Comparison of ENCODE assay signal across 9 cellular contexts in the genomic region with DNA sequence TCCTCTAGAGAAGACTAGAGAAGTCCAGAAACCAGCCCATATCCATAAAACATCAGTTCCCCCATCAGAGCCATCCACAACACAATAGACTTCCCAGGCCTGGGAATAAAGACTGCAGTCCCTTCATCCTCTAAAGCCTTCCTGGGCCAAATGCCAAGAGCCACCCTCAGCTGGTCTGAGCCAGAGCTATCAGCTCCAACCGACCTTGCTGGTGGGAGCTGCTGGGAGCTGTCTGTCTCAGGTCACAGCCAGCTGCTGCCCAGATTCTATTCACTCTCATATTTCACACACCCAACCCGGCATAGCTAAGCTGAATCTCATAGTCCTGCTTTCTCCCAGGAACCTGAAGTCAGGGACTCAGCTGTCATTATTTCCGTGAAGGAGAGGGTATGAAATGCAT. TPM values are rescaled to one million over a fixed set of nuclear protein-coding genes. Genes with fewer than 3 reads are reported as not detected.
A peak's percentile ranks its signal among the peaks of the same experiment; 100 is the strongest.
DNase-seq lines count a peak whose midpoint lies in the region; ATAC-seq and TF ChIP-seq lines count a peak whose summit lies in the region.
"Had no signal": no experiment of that assay in that cellular context is flagged by ENCODE, and none has a peak within 500 bp of the region (broad histone marks: within the 10 kb centered on the region; RNA-seq: fewer than 3 reads in every experiment).

No MANE protein-coding gene starts in this region.

- H3K27ac ChIP-seq in Peyer's patch = no peak overlapping the region
- H3K27ac ChIP-seq: dorsolateral prefrontal cortex had no signal

- H3K27me3 ChIP-seq in Peyer's patch = no peaks in the 10 kb centered on the region
- H3K27me3 ChIP-seq: dorsolateral prefrontal cortex had no signal

- ATAC-seq in activated T-cell treated with anti-CD3 and anti-CD28 coated beads, Interleukin-2, amount 50 U/mL, for 4 hours = no peak

- no peak for TF ChIP-seq CTCF in Peyer's patch (IDR thresholded peaks at IDR 0.05)

- DNase-seq in HEK293T (ENCODE audit: extremely low spot score) (peak; percentile 10), NCI-H774 (lab: John Stamatoyannopoulos, UW) (peak; percentile 53), fibroblast of the conjunctiva (ENCODE audit: low read depth) (peak; percentile 5), renal cortical epithelial cell (ENCODE audit: low read depth) (peak; percentile 74), retina (no peak), Peyer's patch (no peak)
- no peak for DNase-seq in activated T-cell treated with anti-CD3 and anti-CD28 coated beads, Interleukin-2, amount 50 U/mL, for 4 hours
- no peak for DNase-seq in stimulated activated CD4-positive, alpha-beta T cell treated with anti-CD3 and anti-CD28 coated beads, Interleukin-1b, Interleukin-23, amount 100 ng/mL, for 48 hours

- H3K27me3 Mint-ChIP-seq in activated T-cell treated with anti-CD3 and anti-CD28 coated beads, Interleukin-2, amount 50 U/mL, for 4 hours (ENCODE audit: low read depth) = no peaks in the 10 kb centered on the region

- CTCF ChIA-PET in HEK293T (lab: Yijun Ruan, JAX) = no interaction called here

- H3K9me3 Mint-ChIP-seq in activated T-cell treated with anti-CD3 and anti-CD28 coated beads, Interleukin-2, amount 50 U/mL, for 4 hours = no peaks in the 10 kb centered on the region

- H3K9me3 ChIP-seq in Peyer's patch = no peaks in the 10 kb centered on the region

- no peak overlapping the region for H3K4me3 Mint-ChIP-seq in activated T-cell treated with anti-CD3 and anti-CD28 coated beads, Interleukin-2, amount 50 U/mL, for 4 hours

- H3K4me3 ChIP-seq in Peyer's patch = no peak overlapping the region
- H3K4me3 ChIP-seq: dorsolateral prefrontal cortex had no signal

- peaks cover 0 to 7% (median 0%) of the 10 kb centered on the region in 4 donors for H3K4me1 ChIP-seq in Peyer's patch

- no peak for TF ChIP-seq POLR2A in Peyer's patch (IDR thresholded peaks at IDR 0.05)

- no peaks in the 10 kb centered on the region for H3K36me3 ChIP-seq in Peyer's patch

- POLR2A ChIA-PET in HEK293T (lab: Yijun Ruan, JAX) = interaction anchor here (1.3 kb wide), 1 partner anchor 12 kb away, joined by 4 read pairs; no protein-coding TSS in a partner anchor

- H3K36me3 Mint-ChIP-seq in activated T-cell treated with anti-CD3 and anti-CD28 coated beads, Interleukin-2, amount 50 U/mL, for 4 hours (ENCODE audit: insufficient read depth) = no peaks in the 10 kb centered on the region

- no peaks in the 10 kb centered on the region for H3K4me1 Mint-ChIP-seq in activated T-cell treated with anti-CD3 and anti-CD28 coated beads, Interleukin-2, amount 50 U/mL, for 4 hours (ENCODE audit: low read depth)

TF ChIP-seq in HEK293T, 16 proteins besides CTCF, POLR2A, EP300 and RAD21:
- TF ChIP-seq L3MBTL2 (conservative IDR thresholded peaks at IDR 0.05) (no peak), PKNOX1 (IDR thresholded peaks at IDR 0.05) (peak; percentile 11; the same call in 1 of the 2 replicates)

RNA-seq across cellular contexts. Expression of gene TFCP2, which starts 10.9 kb away (rescaled TPM):
- total RNA-seq in renal cortical epithelial cell = 14.1 and 31.3 TPM in 2 replicates
- 10 to 100 TPM; 14.9 to 35.5 (median 19.4) TPM for total RNA-seq in Peyer's patch
- total RNA-seq in activated T-cell treated with anti-CD3 and anti-CD28 coated beads, Interleukin-2, amount 50 U/mL, for 4 hours = 10 to 100 TPM; 32.9 to 33.7 (median 33.1) TPM

RNA-seq across cellular contexts. Expression of gene POU6F1, which starts 34.0 kb away (rescaled TPM):
- total RNA-seq in renal cortical epithelial cell (0.35 and 2.6 TPM in 2 replicates), Peyer's patch (10 to 100 TPM in 1 of 4 donors, 1 to 10 TPM in 3; 1.4 to 19.8 (median 6.6) TPM)
- 1 to 10 TPM; 4.1 to 8.5 (median 7.2) TPM for total RNA-seq in activated T-cell treated with anti-CD3 and anti-CD28 coated beads, Interleukin-2, amount 50 U/mL, for 4 hours

RNA-seq across cellular contexts. Expression of gene DAZAP2, which starts 54.8 kb away (rescaled TPM):
- 88.9 and 170 TPM in 2 replicates for total RNA-seq in renal cortical epithelial cell
- total RNA-seq in Peyer's patch = 100 to 1,000 TPM; 220 to 372 (median 284) TPM
- total RNA-seq in activated T-cell treated with anti-CD3 and anti-CD28 coated beads, Interleukin-2, amount 50 U/mL, for 4 hours = 100 to 1,000 TPM; 143 to 145 (median 145) TPM

Comparison
In these comparisons a context has a peak if more than half of its experiments do, and no peak if none do; other contexts are left out.
1. DNase-seq: peak in HEK293T (single experiment), NCI-H774 (single experiment), fibroblast of the conjunctiva (single experiment) and renal cortical epithelial cell (single experiment); none in retina (single experiment), Peyer's patch (0 of 3), activated T-cell treated with anti-CD3 and anti-CD28 coated beads, Interleukin-2, amount 50 U/mL, for 4 hours (single experiment) and stimulated activated CD4-positive, alpha-beta T cell treated with anti-CD3 and anti-CD28 coated beads, Interleukin-1b, Interleukin-23, amount 100 ng/mL, for 48 hours (single experiment).